In the genomic region with DNA sequence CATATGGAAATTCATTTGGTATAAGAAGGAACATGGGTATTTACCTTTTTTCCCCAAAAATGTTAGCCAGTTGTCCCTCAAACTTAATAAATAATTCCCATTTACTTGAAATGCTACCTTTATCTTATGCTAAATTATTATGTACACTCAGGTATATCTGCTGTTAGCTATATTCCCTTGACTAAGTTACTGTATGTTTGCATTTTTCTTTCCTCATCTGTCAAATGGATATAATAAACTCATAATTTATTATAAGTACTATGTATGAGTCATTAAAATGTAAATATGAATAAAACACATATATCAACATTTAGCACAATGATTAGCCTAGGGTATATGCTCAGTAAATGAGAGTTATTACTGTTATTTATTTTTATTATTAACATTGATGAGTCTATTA, we compare ENCODE assay signal across 24 cellular contexts.
DNase-seq lines count a peak whose midpoint lies in the region; ATAC-seq, FAIRE-seq and TF ChIP-seq lines count a peak whose summit lies in the region.
"Had no signal": no experiment of that assay in that cellular context is flagged by ENCODE, and none has a peak within 500 bp of the region (broad histone marks: within the 10 kb centered on the region; RNA-seq: fewer than 3 reads in every experiment).

No MANE protein-coding gene starts in this region.

- H3K27me3 ChIP-seq in PC-3 (ENCODE audit: low read length), result no peaks in the 10 kb centered on the region
- no peaks in the 10 kb centered on the region for H3K27me3 ChIP-seq in small intestine (ENCODE audit: control insufficient read depth in 2 of 2, insufficient read depth in 2 of 2, low read length in 2 of 2)
- H3K27me3 ChIP-seq: BLaER1 treated with 17β-estradiol and CSF1 and Interleukin-3, amounts not matched to agents 10 nM and 100 nM had no signal

- no peaks in the 10 kb centered on the region for H3K36me3 ChIP-seq in PC-3 (ENCODE audit: low read depth, low read length)
- H3K36me3 ChIP-seq in small intestine (ENCODE audit: control insufficient read depth in 2 of 2, insufficient read depth in 2 of 2, low read length in 2 of 2), result no peaks in the 10 kb centered on the region
- H3K36me3 ChIP-seq: BE2C; BLaER1 treated with 17β-estradiol and CSF1 and Interleukin-3, amounts not matched to agents 10 nM and 100 nM; HAP-1 had no signal

- CTCF ChIA-PET in PC-3 (lab: Charles Lee), result no interaction called here

- no peaks in the 10 kb centered on the region for H3K9me2 ChIP-seq in PC-3 (replicated peaks; ENCODE audit: low read length)

- DNase-seq in ELR (ENCODE audit: low read depth) (peak; percentile 13), PC-3 (peak; percentile 54), small intestine (peak; percentile 21), left ventricle myocardium superior (no peak)
- DNase-seq: 8988T; ACHN; AML-193; BE2C; CD4-positive, alpha-beta T cell; CD8-positive, alpha-beta memory T cell; DMS 273 treated with DMSO at 0.1 percent for 48 hours; DND-41; GF-D8; HFFc6 had no signal

- peak overlapping the region; percentile 23 for H3K4me2 ChIP-seq in PC-3 (ENCODE audit: low read length)
- H3K4me2 ChIP-seq: A549; BLaER1 treated with 17β-estradiol and CSF1 and Interleukin-3, amounts not matched to agents 10 nM and 100 nM; GM23338 had no signal

- intact Hi-C loops in PC-3 (cut with micrococcal nuclease), result no loop called here
- intact Hi-C loops in left ventricle myocardium superior (cut with micrococcal nuclease), result no loop called here

- peak; percentile 58 for FAIRE-seq in TTC549 (lab: Jason Lieb, UNC)
- FAIRE-seq in small intestine (lab: Jason Lieb, UNC), result no peak
- FAIRE-seq: A549, D721Med, GM12891, GM18507 had no signal

- TF ChIP-seq CTCF in PC-3 (conservative IDR thresholded peaks at IDR 0.05; ENCODE audit: low read depth, low read length), result no peak

- H3K9ac ChIP-seq in PC-3 (ENCODE audit: low read length), result no peak overlapping the region
- H3K9ac ChIP-seq: BLaER1 treated with 17β-estradiol and CSF1 and Interleukin-3, amounts not matched to agents 10 nM and 100 nM had no signal

- H3K27ac ChIP-seq in PC-3 (ENCODE audit: low read length) (peak overlapping the region; percentile 7; the same call in 1 of the 2 replicates), small intestine (ENCODE audit: low read depth in 1 of 2, low read length in 1 of 2) (no peak overlapping the region)
- H3K27ac ChIP-seq: A549; BLaER1 treated with 17β-estradiol and CSF1 and Interleukin-3, amounts not matched to agents 10 nM and 100 nM had no signal

- H3K4me3 ChIP-seq in PC-3 (ENCODE audit: low read length), result no peak overlapping the region
- no peak overlapping the region for H3K4me3 ChIP-seq in small intestine (ENCODE audit: low read depth in 1 of 2, low read length in 2 of 2)
- H3K4me3 ChIP-seq: A549; BLaER1 treated with 17β-estradiol and CSF1 and Interleukin-3, amounts not matched to agents 10 nM and 100 nM; GM23338; HAP-1 had no signal

- H3K4me1 ChIP-seq in PC-3 (ENCODE audit: insufficient read depth, low read length), result peaks cover 17% of the 10 kb centered on the region; the same call in 1 of the 2 replicates
- no peaks in the 10 kb centered on the region for H3K4me1 ChIP-seq in small intestine (ENCODE audit: control insufficient read depth in 2 of 2, insufficient read depth in 1 of 2, low read depth in 1 of 2, low read length in 1 of 2)
- H3K4me1 ChIP-seq: BE2C; BLaER1 treated with 17β-estradiol and CSF1 and Interleukin-3, amounts not matched to agents 10 nM and 100 nM; HAP-1 had no signal

- H3F3A ChIP-seq in PC-3 (ENCODE audit: low read length, unreplicated experiment), result no peaks in the 10 kb centered on the region

- ATAC-seq in PC-3, result peak; percentile 82
- no peak for ATAC-seq in HG02840 (IDR thresholded peaks at IDR 0.05; ENCODE audit: low FRiP score, unreplicated experiment)
- ATAC-seq in left ventricle myocardium superior, result no peak
- no peak for ATAC-seq in HG02642 (IDR thresholded peaks at IDR 0.05; ENCODE audit: poor library complexity, unreplicated experiment)
- ATAC-seq: A549, GM23338 had no signal

- POLR2A ChIA-PET in PC-3 (lab: Charles Lee; ENCODE audit: unreplicated experiment), result no interaction called here

- no peaks in the 10 kb centered on the region for H4K20me1 ChIP-seq in PC-3 (ENCODE audit: low read length)
- H4K20me1 ChIP-seq: BLaER1 treated with 17β-estradiol and CSF1 and Interleukin-3, amounts not matched to agents 10 nM and 100 nM had no signal

- no peaks in the 10 kb centered on the region for H3K79me2 ChIP-seq in PC-3 (ENCODE audit: low read length)

- H3K9me3 ChIP-seq in PC-3 (ENCODE audit: low read length) (no peaks in the 10 kb centered on the region), small intestine (ENCODE audit: control insufficient read depth, low read depth) (no peaks in the 10 kb centered on the region)
- H3K9me3 ChIP-seq: A549; BE2C; BLaER1 treated with 17β-estradiol and CSF1 and Interleukin-3, amounts not matched to agents 10 nM and 100 nM; HAP-1 had no signal

- H2AFZ ChIP-seq in PC-3 (ENCODE audit: low read length), result no peak overlapping the region
- H2AFZ ChIP-seq: GM23338 had no signal

- BruUV-seq in PC-3 (replicated peaks; lab: Mats Ljungman, UMichigan), result no TSS peak
